In genomic region chr10:44961231-44961571, GRCh38 we compare ENCODE assay signal across 10 cellular contexts. TPM values are rescaled to one million over a fixed set of nuclear protein-coding genes. Genes with fewer than 3 reads are reported as not detected.
DNase-seq lines count a peak whose midpoint lies in the region; ATAC-seq and TF ChIP-seq lines count a peak whose summit lies in the region.
"Had no signal": no experiment of that assay in that cellular context is flagged by ENCODE, and none has a peak within 500 bp of the region (broad histone marks: within the 10 kb centered on the region; RNA-seq: fewer than 3 reads in every experiment).

No MANE protein-coding gene starts in this region.

- H2BK120ac ChIP-seq in H9 (ENCODE audit: low read depth, low read length, poor library complexity, severe bottlenecking), result no peak overlapping the region

- no CpG with 5 or more reads among the region's 4 CpGs for WGBS in H9 (ENCODE audit: extremely low coverage, insufficient read length, low lambda C conversion rate)

- no peak overlapping the region for H2BK15ac ChIP-seq in H9 (ENCODE audit: low read depth, low read length)

- H3K27ac Mint-ChIP-seq in H9, result no peak overlapping the region
- H3K27ac Mint-ChIP-seq in chondrocyte (ENCODE audit: unreplicated experiment), result peak overlapping the region; percentile 4
- no peak overlapping the region for H3K27ac Mint-ChIP-seq in mesothelial cell of epicardium
- H3K27ac Mint-ChIP-seq: T-helper 1 cell treated with Interleukin-12 subunit alpha and Interleukin-12 subunit beta and Interleukin-4 antibody, amounts not matched to agents 30 μg/mL and 1 μg/mL, for 36 hours had no signal

- H3K23me2 ChIP-seq in H9 (ENCODE audit: insufficient read length, low read depth, low read length, poor library complexity, severe bottlenecking), result peaks cover 11% of the 10 kb centered on the region

- H3K18ac ChIP-seq in H9 (ENCODE audit: insufficient read length, low read depth, low read length), result no peak overlapping the region

- H3K36me3 Mint-ChIP-seq in H9 (ENCODE audit: insufficient read depth in 1 of 3, low read depth in 3 of 3), result peaks cover 5 to 8% (median 7%) of the 10 kb centered on the region in 3 experiments; a peak in 5 of 7 replicates
- H3K36me3 Mint-ChIP-seq in chondrocyte (ENCODE audit: low read depth), result peaks cover 2% of the 10 kb centered on the region
- H3K36me3 Mint-ChIP-seq in mesothelial cell of epicardium, result peaks cover 7% of the 10 kb centered on the region

- H3K4ac ChIP-seq in H9 (ENCODE audit: low read depth, low read length), result no peak overlapping the region

- H3K4me3 Mint-ChIP-seq in H9, result no peak overlapping the region
- H3K4me3 Mint-ChIP-seq in chondrocyte (ENCODE audit: unreplicated experiment), result peak overlapping the region; percentile 81
- H3K4me3 Mint-ChIP-seq in mesothelial cell of epicardium, result peak overlapping the region; percentile 82
- H3K4me3 Mint-ChIP-seq: T-helper 1 cell treated with Interleukin-12 subunit alpha and Interleukin-12 subunit beta and Interleukin-4 antibody, amounts not matched to agents 30 μg/mL and 1 μg/mL, for 36 hours had no signal

- ATAC-seq in foreskin keratinocyte, result no peak

- H2AFZ ChIP-seq in H9 (ENCODE audit: low read length), result no peak overlapping the region

- DNase-seq in H9 (peak; percentile 19), chondrocyte (ENCODE audit: low spot score) (no peak), mesothelial cell of epicardium (ENCODE audit: low spot score in 2 of 2, unreplicated experiment in 2 of 2) (no peak), foreskin keratinocyte (no peak), NCI-H2171 treated with DMSO at 0.1 percent for 48 hours (lab: John Stamatoyannopoulos, UW) (no peak)
- DNase-seq in stimulated activated CD4-positive, alpha-beta T cell treated with anti-CD3 and anti-CD28 coated beads, Interleukin-1b, Interleukin-23, amount 100 ng/mL, for 48 hours, result no peak
- DNase-seq: DMS79 treated with DMSO at 0.1 percent for 48 hours, NCI-H1417 had no signal

- H3K9me3 ChIP-seq in H9 (ENCODE audit: control insufficient read depth, low read depth, low read length), result no peaks in the 10 kb centered on the region
- peaks cover 0 to 4% (median 3%) of the 10 kb centered on the region in 5 donors for H3K9me3 ChIP-seq in subcutaneous abdominal adipose tissue (ENCODE audit: control insufficient read depth in 5 of 5, low read length in 5 of 5)

- H3K9ac ChIP-seq in H9 (ENCODE audit: extremely low read depth, insufficient read length, low read length) (no peak overlapping the region), subcutaneous abdominal adipose tissue (ENCODE audit: low read length in 5 of 5) (peak overlapping the region; percentile 41 to 76 (median 57))

- H3K79me1 ChIP-seq in H9 (ENCODE audit: insufficient read depth, low read depth, low read length, poor library complexity, severe bottlenecking), result no peaks in the 10 kb centered on the region

- no peak overlapping the region for H4K5ac ChIP-seq in H9 (ENCODE audit: insufficient read length, low read depth, low read length)

- peak overlapping the region; percentile 77 to 90 (median 86) for H3K4me3 ChIP-seq in subcutaneous abdominal adipose tissue (ENCODE audit: low read depth in 1 of 5, low read length in 5 of 5)

- H2BK12ac ChIP-seq in H9 (ENCODE audit: insufficient read length, low read depth, low read length), result no peak overlapping the region

- H3K9me3 Mint-ChIP-seq in H9, result no peaks in the 10 kb centered on the region; a peak in 1 of 5 replicates
- H3K9me3 Mint-ChIP-seq in chondrocyte (ENCODE audit: low read depth), result peaks cover 4% of the 10 kb centered on the region
- H3K9me3 Mint-ChIP-seq in mesothelial cell of epicardium, result no peaks in the 10 kb centered on the region
- H3K9me3 Mint-ChIP-seq: T-helper 1 cell treated with Interleukin-12 subunit alpha and Interleukin-12 subunit beta and Interleukin-4 antibody, amounts not matched to agents 30 μg/mL and 1 μg/mL, for 36 hours had no signal

- no peak overlapping the region for H3T11ph ChIP-seq in H9 (ENCODE audit: low read length)

- H3K4me1 ChIP-seq in H9 (ENCODE audit: insufficient read depth, low read length) (peaks cover 25% of the 10 kb centered on the region; the same call in 1 of the 2 replicates), subcutaneous abdominal adipose tissue (ENCODE audit: control insufficient read depth in 5 of 5, insufficient read depth in 5 of 5, low read length in 5 of 5) (peaks cover 18 to 92% (median 89%) of the 10 kb centered on the region in 5 donors), foreskin keratinocyte (peaks cover 7% of the 10 kb centered on the region)

- H3K27me3 Mint-ChIP-seq in H9 (ENCODE audit: low read depth) (peaks cover 13% of the 10 kb centered on the region), chondrocyte (ENCODE audit: low read depth) (no peaks in the 10 kb centered on the region), mesothelial cell of epicardium (ENCODE audit: low read depth) (no peaks in the 10 kb centered on the region)

- H3K14ac ChIP-seq in H9 (ENCODE audit: insufficient read depth, low read length), result no peak overlapping the region

- H2AK5ac ChIP-seq in H9 (ENCODE audit: insufficient read length, low read length), result no peak overlapping the region

- no peaks in the 10 kb centered on the region for H3K79me2 ChIP-seq in H9 (ENCODE audit: insufficient read depth, low read length)

- no peaks in the 10 kb centered on the region for H3K27me3 ChIP-seq in H9 (ENCODE audit: insufficient read depth, low read length)
- H3K27me3 ChIP-seq in subcutaneous abdominal adipose tissue (ENCODE audit: control insufficient read depth in 5 of 5, insufficient read depth in 4 of 5, low read length in 5 of 5), result no peaks in the 10 kb centered on the region
- H3K27me3 ChIP-seq in foreskin keratinocyte, result no peaks in the 10 kb centered on the region

- TF ChIP-seq CTCF in H9 (conservative IDR thresholded peaks at IDR 0.05), result no peak
- TF ChIP-seq CTCF in chondrocyte (IDR thresholded peaks at IDR 0.05), result no peak
- TF ChIP-seq CTCF in mesothelial cell of epicardium (IDR thresholded peaks at IDR 0.05; ENCODE audit: unreplicated experiment), result no peak
- no peak for TF ChIP-seq CTCF in foreskin keratinocyte (conservative IDR thresholded peaks at IDR 0.05)

- H3K23ac ChIP-seq in H9 (ENCODE audit: insufficient read length, low read depth, low read length), result no peak overlapping the region

- no peak overlapping the region for H2BK20ac ChIP-seq in H9 (ENCODE audit: low read depth, low read length, poor library complexity, severe bottlenecking)

- H3K4me2 ChIP-seq in H9 (ENCODE audit: insufficient read depth, insufficient read length, low read length), result no peak overlapping the region

- no peak overlapping the region for H4K8ac ChIP-seq in H9 (replicated peaks; ENCODE audit: insufficient read length, low read depth, low read length)

- H3K4me1 Mint-ChIP-seq in H9 (peaks cover 74 to 76% of the 10 kb centered on the region in 2 experiments), chondrocyte (ENCODE audit: low read depth) (peaks cover 87% of the 10 kb centered on the region), mesothelial cell of epicardium (peaks cover 55% of the 10 kb centered on the region)

- H3K56ac ChIP-seq in H9 (ENCODE audit: insufficient read length, low read depth, low read length), result no peak overlapping the region

- no peak overlapping the region for H4K91ac ChIP-seq in H9 (ENCODE audit: insufficient read length, low read depth, low read length)

- H3K36me3 ChIP-seq in subcutaneous abdominal adipose tissue (ENCODE audit: control insufficient read depth in 5 of 5, insufficient read depth in 5 of 5, low read length in 5 of 5), result peaks cover 0 to 7% (median 0%) of the 10 kb centered on the region in 5 donors

- H2BK5ac ChIP-seq in H9 (ENCODE audit: insufficient read length, low read length), result no peak overlapping the region

- no peaks in the 10 kb centered on the region for H4K20me1 ChIP-seq in H9 (ENCODE audit: control insufficient read depth, insufficient read depth, insufficient read length)

- H3K27ac ChIP-seq in H9 (ENCODE audit: insufficient read length, low read depth, low read length) (no peak overlapping the region), subcutaneous abdominal adipose tissue (ENCODE audit: low read depth, low read length) (peak overlapping the region; percentile 77), foreskin keratinocyte (no peak overlapping the region)

RNA-seq across cellular contexts. Expression of gene RASSF4, which starts 1.6 kb away (rescaled TPM):
- 11.3 and 11.5 TPM in 2 replicates for total RNA-seq in H9 (2021)
- 24.6 to 37.8 TPM (median 35.9 TPM) in 3 replicates for total RNA-seq in chondrocyte
- total RNA-seq in mesothelial cell of epicardium, result 15.4 to 16.6 TPM (median 16.3 TPM) in 3 replicates
- 0.21 and 0.51 TPM in 2 replicates for total RNA-seq in foreskin keratinocyte
- polyA plus RNA-seq in foreskin keratinocyte, result 0.31 and 0.34 TPM in 2 replicates

RNA-seq across cellular contexts. Expression of gene DEPP1, which starts 17.4 kb away (rescaled TPM):
- total RNA-seq in H9 (2021) (1.7 and 2.4 TPM in 2 replicates), chondrocyte (9.4 to 105 TPM (median 105 TPM) in 3 replicates), mesothelial cell of epicardium (8.0 to 11.1 TPM (median 10.1 TPM) in 3 replicates), foreskin keratinocyte (0.60 and 0.75 TPM in 2 replicates)
- polyA plus RNA-seq in foreskin keratinocyte, result 0.56 and 0.84 TPM in 2 replicates

RNA-seq across cellular contexts. Expression of gene ZNF22, which starts 39.5 kb away (rescaled TPM):
- total RNA-seq in H9 (2021) (36.9 and 37.6 TPM in 2 replicates), chondrocyte (15.5 to 21.6 TPM (median 19.8 TPM) in 3 replicates), mesothelial cell of epicardium (44.7 to 46.8 TPM (median 45.2 TPM) in 3 replicates), foreskin keratinocyte (16.6 and 18.7 TPM in 2 replicates)
- polyA plus RNA-seq in foreskin keratinocyte, result 9.5 and 12.2 TPM in 2 replicates

RNA-seq across cellular contexts. Expression of gene TMEM72, which starts 50.1 kb away (rescaled TPM):
- total RNA-seq in H9 (2021), result not detected in 2 replicates
- not detected in 3 replicates for total RNA-seq in chondrocyte
- total RNA-seq in mesothelial cell of epicardium, result 0.67 to 0.71 TPM (median 0.68 TPM) in 3 replicates
- not detected in 2 replicates for total RNA-seq in foreskin keratinocyte
- polyA plus RNA-seq in foreskin keratinocyte, result not detected in 2 replicates

Comparison
In these comparisons a context has a peak if more than half of its experiments do, and no peak if none do; other contexts are left out.
1. H3K4me3 Mint-ChIP-seq: peak in chondrocyte (single experiment) and mesothelial cell of epicardium (single experiment); none in H9 (0 of 2).